In genomic region chr22:44217346-44217745, GRCh38 we compare ENCODE assay signal across 27 cellular contexts. TPM values are rescaled to one million over a fixed set of nuclear protein-coding genes. Genes with fewer than 3 reads are reported as not detected.
"Had no signal": no experiment of that assay in that cellular context is flagged by ENCODE, and none has a peak within 500 bp of the region (broad histone marks: within the 10 kb centered on the region; RNA-seq: fewer than 3 reads in every experiment).

No MANE protein-coding gene starts in this region.

- H3K27me3 ChIP-seq: brain microvascular endothelial cell, SJCRH30 had no signal

- H3K4me1 ChIP-seq: SJCRH30 had no signal

- H3K9me3 ChIP-seq: SJCRH30 had no signal

- H3K4me3 Mint-ChIP-seq: activated CD4-positive, alpha-beta T cell treated with anti-CD3 and anti-CD28 coated beads for 36 hours; activated CD4-positive, alpha-beta T cell treated with anti-CD3 and anti-CD28 coated beads, Interleukin-2, amount 10 ng/mL, durations not matched to agents 7 days and 5 days; activated naive CD4-positive, alpha-beta T cell treated with anti-CD3 and anti-CD28 coated beads, Interleukin-2, amount 10 ng/mL, durations not matched to agents 7 days and 5 days; activated naive CD8-positive, alpha-beta T cell; activated naive CD8-positive, alpha-beta T cell treated with anti-CD3 and anti-CD28 coated beads, Interleukin-2, amount 50 U/mL, for 24 hours; activated T-cell treated with anti-CD3 and anti-CD28 coated beads, Interleukin-2, amount 50 U/mL, for 4 hours; central memory CD8-positive, alpha-beta T cell; T-helper 1 cell treated with Interleukin-12 subunit alpha and Interleukin-12 subunit beta and Interleukin-4 antibody, amounts not matched to agents 30 μg/mL and 1 μg/mL, for 36 hours; T-helper 2 cell treated with Interferon-gamma antibody and Interleukin-4, amounts not matched to agents 5 μg/mL and 100 μg/mL, for 36 hours; WTC11 had no signal

- H3K27ac ChIP-seq: brain microvascular endothelial cell, SJCRH30, SK-N-MC had no signal

- H3K4me1 Mint-ChIP-seq: activated CD4-positive, alpha-beta T cell treated with anti-CD3 and anti-CD28 coated beads for 36 hours; activated CD4-positive, alpha-beta T cell treated with anti-CD3 and anti-CD28 coated beads, Interleukin-2, amount 10 ng/mL, durations not matched to agents 7 days and 5 days; activated naive CD4-positive, alpha-beta T cell treated with anti-CD3 and anti-CD28 coated beads, Interleukin-2, amount 10 ng/mL, durations not matched to agents 7 days and 5 days; activated naive CD8-positive, alpha-beta T cell treated with anti-CD3 and anti-CD28 coated beads, Interleukin-2, amount 50 U/mL, for 24 hours; central memory CD8-positive, alpha-beta T cell; WTC11 had no signal

- H3K27ac Mint-ChIP-seq: activated CD4-positive, alpha-beta T cell treated with anti-CD3 and anti-CD28 coated beads for 36 hours; activated CD4-positive, alpha-beta T cell treated with anti-CD3 and anti-CD28 coated beads, Interleukin-2, amount 10 ng/mL, durations not matched to agents 7 days and 5 days; activated naive CD4-positive, alpha-beta T cell treated with anti-CD3 and anti-CD28 coated beads, Interleukin-2, amount 10 ng/mL, durations not matched to agents 7 days and 5 days; activated naive CD8-positive, alpha-beta T cell; activated naive CD8-positive, alpha-beta T cell treated with anti-CD3 and anti-CD28 coated beads, Interleukin-2, amount 50 U/mL, for 24 hours; T-helper 1 cell treated with Interleukin-12 subunit alpha and Interleukin-12 subunit beta and Interleukin-4 antibody, amounts not matched to agents 30 μg/mL and 1 μg/mL, for 36 hours; T-helper 2 cell treated with Interferon-gamma antibody and Interleukin-4, amounts not matched to agents 5 μg/mL and 100 μg/mL, for 36 hours; WTC11 had no signal

- H3K27me3 Mint-ChIP-seq: activated CD4-positive, alpha-beta T cell treated with anti-CD3 and anti-CD28 coated beads for 36 hours; activated CD4-positive, alpha-beta T cell treated with anti-CD3 and anti-CD28 coated beads, Interleukin-2, amount 10 ng/mL, durations not matched to agents 7 days and 5 days; activated naive CD8-positive, alpha-beta T cell; activated naive CD8-positive, alpha-beta T cell treated with anti-CD3 and anti-CD28 coated beads, Interleukin-2, amount 50 U/mL, for 24 hours had no signal

- H3K36me3 ChIP-seq: brain microvascular endothelial cell, SJCRH30 had no signal

- H3K4me3 ChIP-seq: SJCRH30, SK-N-MC had no signal

- H3K36me3 Mint-ChIP-seq: activated naive CD4-positive, alpha-beta T cell treated with anti-CD3 and anti-CD28 coated beads, Interleukin-2, amount 10 ng/mL, durations not matched to agents 7 days and 5 days; activated naive CD8-positive, alpha-beta T cell had no signal

- H3K9me3 Mint-ChIP-seq: activated CD4-positive, alpha-beta T cell treated with anti-CD3 and anti-CD28 coated beads, Interleukin-2, amount 10 ng/mL, durations not matched to agents 7 days and 5 days; activated naive CD8-positive, alpha-beta T cell treated with anti-CD3 and anti-CD28 coated beads, Interleukin-2, amount 50 U/mL, for 24 hours; activated T-cell treated with anti-CD3 and anti-CD28 coated beads, Interleukin-2, amount 50 U/mL, for 4 hours; central memory CD8-positive, alpha-beta T cell had no signal

- DNase-seq: activated CD4-positive, alpha-beta T cell treated with anti-CD3 and anti-CD28 coated beads for 36 hours; activated CD4-positive, alpha-beta T cell treated with anti-CD3 and anti-CD28 coated beads, Interleukin-2, amount 10 ng/mL, durations not matched to agents 7 days and 5 days; activated CD4-positive, alpha-beta T cell treated with anti-CD3 and anti-CD28 coated beads, Interleukin-2, amount 50 U/mL, for 48 hours; activated CD8-positive, alpha-beta memory T cell treated with anti-CD3 and anti-CD28 coated beads, Interleukin-2, amount 50 U/mL, for 4 hours; activated effector memory CD4-positive, alpha-beta T cell treated with Interleukin-2 at 50 U/mL for 16 hours; activated naive CD4-positive, alpha-beta T cell treated with anti-CD3 and anti-CD28 coated beads, Interleukin-2, amount 10 ng/mL, durations not matched to agents 7 days and 5 days; activated naive CD8-positive, alpha-beta T cell treated with anti-CD3 and anti-CD28 coated beads, Interleukin-2, amount 50 U/mL, for 24 hours; activated T-cell treated with anti-CD3 and anti-CD28 coated beads for 4 hours; activated T-cell treated with anti-CD3 and anti-CD28 coated beads, Interleukin-2, amount 50 U/mL, for 4 hours; anterior cingulate cortex; brain microvascular endothelial cell; Karpas-422; NCI-H1105; NCI-H1417 treated with DMSO at 0.1 percent for 48 hours; NCI-H187 treated with DMSO at 0.1 percent for 48 hours; NCI-H2081; NCI-H226; NCI-H524 treated with DMSO at 0.1 percent for 48 hours; SHP77; SJCRH30 had no signal

RNA-seq across cellular contexts. Expression of gene PARVG, which starts 36.6 kb away (rescaled TPM):
- total RNA-seq: NCI-H460, SJCRH30 had no signal
